8 cellular contexts compared by ENCODE assay signal in the genomic region with DNA sequence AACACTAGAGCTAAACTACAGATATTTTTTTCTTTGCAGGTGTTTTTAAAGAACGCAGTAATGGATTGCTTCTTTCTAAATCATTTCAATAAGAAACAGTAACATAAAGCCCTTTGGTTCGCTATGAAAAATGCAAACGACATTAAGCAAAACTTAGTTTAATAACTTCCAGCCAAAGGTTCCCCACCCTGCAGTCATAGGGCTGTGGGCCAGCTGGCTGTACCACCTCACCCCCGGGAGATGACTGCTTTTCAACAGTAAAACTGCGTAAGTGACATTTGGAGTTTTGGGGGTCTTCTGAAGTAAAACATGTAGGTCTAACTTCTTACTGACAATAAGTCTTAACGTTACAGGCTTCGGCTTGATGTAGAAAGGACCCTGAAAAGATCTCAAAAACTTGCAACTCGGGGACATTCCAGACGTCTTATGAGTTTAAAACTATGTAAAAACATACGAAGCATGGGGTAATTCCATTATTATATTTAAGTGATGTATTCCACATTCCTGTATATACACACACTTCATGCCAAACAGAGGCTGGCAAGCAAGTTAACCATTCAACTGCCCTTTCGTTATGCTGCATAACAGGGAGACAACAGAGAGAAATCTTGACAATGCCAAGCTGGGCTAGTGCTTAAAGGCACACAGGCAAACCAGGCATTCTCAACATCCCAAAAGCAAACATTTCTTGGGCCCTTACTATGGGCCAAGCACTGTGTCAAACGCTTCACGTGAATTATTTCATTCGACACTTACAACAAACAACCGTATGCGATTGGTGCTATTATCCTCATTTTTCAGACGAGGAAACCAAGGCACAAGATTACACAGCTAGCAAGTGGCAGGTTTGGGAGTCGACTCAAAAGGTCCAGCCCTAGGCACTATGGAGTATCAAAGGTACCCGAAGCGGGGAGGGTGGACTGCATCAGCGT. TPM values are rescaled to one million over a fixed set of nuclear protein-coding genes. Genes with fewer than 3 reads are reported as not detected.
A peak's percentile ranks its signal among the peaks of the same experiment; 100 is the strongest.
DNase-seq lines count a peak whose midpoint lies in the region; ATAC-seq and TF ChIP-seq lines count a peak whose summit lies in the region.

No MANE protein-coding gene starts in this region.

- peak overlapping the region; percentile 92 for H3K4me3 ChIP-seq in DOHH2 (ENCODE audit: low read length)
- H3K4me3 ChIP-seq in SK-N-MC: peak overlapping the region; percentile 80
- peak overlapping the region; percentile 90 for H3K4me3 ChIP-seq in fibroblast of the aortic adventitia (ENCODE audit: low read depth, low read length)
- peak overlapping the region; percentile 75 for H3K4me3 ChIP-seq in parathyroid adenoma (ENCODE audit: low read depth, low read length)

- H3K9me3 ChIP-seq in DOHH2 (ENCODE audit: control insufficient read depth, insufficient read depth, low read length) (no peaks in the 10 kb centered on the region), SK-N-MC (ENCODE audit: low read depth, low read length) (no peaks in the 10 kb centered on the region), parathyroid adenoma (ENCODE audit: control insufficient read depth, low read length) (no peaks in the 10 kb centered on the region)

- peaks cover 34% of the 10 kb centered on the region for H3K4me1 ChIP-seq in DOHH2 (ENCODE audit: control insufficient read depth, low read length)
- peaks cover 4% of the 10 kb centered on the region for H3K4me1 ChIP-seq in parathyroid adenoma

- ATAC-seq in HG03045 (IDR thresholded peaks at IDR 0.05; ENCODE audit: unreplicated experiment): no peak

- H3K9me2 ChIP-seq in DOHH2 (replicated peaks; ENCODE audit: control insufficient read depth, low read length): no peaks in the 10 kb centered on the region

- H3K36me3 ChIP-seq in DOHH2 (ENCODE audit: control insufficient read depth, low read length) (no peaks in the 10 kb centered on the region), SK-N-MC (ENCODE audit: insufficient read depth, low read length) (no peaks in the 10 kb centered on the region), parathyroid adenoma (ENCODE audit: control insufficient read depth, insufficient read depth, low read length) (no peaks in the 10 kb centered on the region)

- H3F3A ChIP-seq in DOHH2 (ENCODE audit: control insufficient read depth, insufficient read depth): no peaks in the 10 kb centered on the region

- H3K79me2 ChIP-seq in DOHH2 (ENCODE audit: control insufficient read depth, low read length) (peaks cover 61% of the 10 kb centered on the region), parathyroid adenoma (peaks cover 18% of the 10 kb centered on the region)

- peaks cover 26% of the 10 kb centered on the region for H4K20me1 ChIP-seq in DOHH2 (ENCODE audit: control insufficient read depth, insufficient read depth, low read depth, low read length)

- H3K9ac ChIP-seq in SK-N-MC (ENCODE audit: insufficient read length): peak overlapping the region; percentile 88
- no peak overlapping the region for H3K9ac ChIP-seq in parathyroid adenoma

- peak overlapping the region; percentile 72 for H2AFZ ChIP-seq in parathyroid adenoma

- TF ChIP-seq CTCF in DOHH2 (IDR thresholded peaks at IDR 0.05; ENCODE audit: low read depth, low read length, poor library complexity, severe bottlenecking) (no peak), fibroblast of the aortic adventitia (IDR thresholded peaks at IDR 0.05; ENCODE audit: insufficient read depth, low read length) (no peak), parathyroid adenoma (IDR thresholded peaks at IDR 0.05) (no peak)

- H3K27ac ChIP-seq in DOHH2 (ENCODE audit: low read depth, low read length): no peak overlapping the region
- no peak overlapping the region for H3K27ac ChIP-seq in SK-N-MC
- H3K27ac ChIP-seq in parathyroid adenoma: no peak overlapping the region

- DNase-seq in SK-N-MC (ENCODE audit: low read depth, low spot score) (no peak), fibroblast of the aortic adventitia (ENCODE audit: low read depth) (peak; percentile 66), GF-D8 (lab: John Stamatoyannopoulos, UW) (no peak), NCI-H526 treated with DMSO at 0.1 percent for 48 hours (lab: John Stamatoyannopoulos, UW) (no peak)
- no peak for DNase-seq in stimulated activated CD4-positive, alpha-beta T cell treated with anti-CD3 and anti-CD28 coated beads, Interleukin-4, amount 100 ng/mL, for 1 hour

- no peaks in the 10 kb centered on the region for H3K27me3 ChIP-seq in DOHH2 (ENCODE audit: control insufficient read depth, low read length)
- no peaks in the 10 kb centered on the region for H3K27me3 ChIP-seq in parathyroid adenoma (ENCODE audit: control insufficient read depth, insufficient read depth, low read length)

- H3K4me2 ChIP-seq in DOHH2 (ENCODE audit: low read length) (peak overlapping the region; percentile 78), parathyroid adenoma (ENCODE audit: low read length) (peak overlapping the region; percentile 74)

RNA-seq across cellular contexts. Expression of a gene that starts 1.2 kb away (rescaled TPM):
- total RNA-seq in fibroblast of the aortic adventitia (ENCODE audit: low replicate concordance): 25.8 and 90.4 TPM in 2 replicates

RNA-seq across cellular contexts. Expression of a gene that starts 44.0 kb away (rescaled TPM):
- total RNA-seq in fibroblast of the aortic adventitia (ENCODE audit: low replicate concordance): under 0.01 TPM in 1 of 2 replicates, not detected in the other
